In genomic region chr6:30260036-30260504, GRCh38 we compare ENCODE assay signal across 8 cellular contexts. TPM values are rescaled to one million over a fixed set of nuclear protein-coding genes. Genes with fewer than 3 reads are reported as not detected.
DNase-seq lines count a peak whose midpoint lies in the region; ATAC-seq, FAIRE-seq and TF ChIP-seq lines count a peak whose summit lies in the region.

No MANE protein-coding gene starts in this region.

- H3K4me2 ChIP-seq in keratinocyte (ENCODE audit: control insufficient read depth, extremely low read depth, insufficient read depth, low read depth, low read length): peak overlapping the region; percentile 84

- no peak for FAIRE-seq in keratinocyte (lab: Jason Lieb, UNC)

- intact Hi-C loops in ascending aorta (cut with DNase I): no loop called here

- H3K36me3 ChIP-seq in NT2/D1 (ENCODE audit: insufficient read depth, insufficient read length, low read length): peaks cover 3% of the 10 kb centered on the region
- H3K36me3 ChIP-seq in ascending aorta: no peaks in the 10 kb centered on the region
- peaks cover 0 to 1% of the 10 kb centered on the region in 2 experiments for H3K36me3 ChIP-seq in keratinocyte (ENCODE audit: control insufficient read depth in 2 of 2, extremely low read depth in 1 of 2, insufficient read depth in 2 of 2, low read length in 2 of 2)

- peaks cover 3% of the 10 kb centered on the region for H3K9me1 ChIP-seq in keratinocyte (ENCODE audit: control insufficient read depth, extremely low read depth, insufficient read depth, low read length)

- H3K27ac ChIP-seq in ascending aorta (peak overlapping the region; percentile 85), keratinocyte (ENCODE audit: control insufficient read depth, insufficient read depth, low read length) (no peak overlapping the region)

- TF ChIP-seq CTCF in ascending aorta (IDR thresholded peaks at IDR 0.05) (no peak), keratinocyte (optimal IDR thresholded peaks at IDR 0.05 in 1 of 3, IDR thresholded peaks at IDR 0.05 in 1 of 3, conservative IDR thresholded peaks at IDR 0.05 in 1 of 3; ENCODE audit: extremely low read depth in 1 of 3, insufficient read depth in 2 of 3, low read length in 3 of 3) (no peak)

- no peaks in the 10 kb centered on the region for H3K79me2 ChIP-seq in keratinocyte (ENCODE audit: control insufficient read depth, insufficient read depth, low read length)

- H3K27me3 ChIP-seq in NT2/D1 (ENCODE audit: insufficient read depth, insufficient read length): peaks cover 18% of the 10 kb centered on the region
- H3K27me3 ChIP-seq in ascending aorta: no peaks in the 10 kb centered on the region
- peaks cover 19% of the 10 kb centered on the region for H3K27me3 ChIP-seq in keratinocyte (ENCODE audit: control insufficient read depth, extremely low read depth, insufficient read depth, low read length)

- H3K9ac ChIP-seq in NT2/D1 (ENCODE audit: insufficient read length, low read depth) (peak overlapping the region; percentile 74), keratinocyte (ENCODE audit: control insufficient read depth, extremely low read depth, insufficient read depth, low read length) (peak overlapping the region; percentile 13)

- ATAC-seq in GM19438 (IDR thresholded peaks at IDR 0.05; ENCODE audit: low read depth, unreplicated experiment): peak; percentile 24

- H2AFZ ChIP-seq in keratinocyte (ENCODE audit: control insufficient read depth, low read length): peak overlapping the region; percentile 82

- H3K4me1 ChIP-seq in NT2/D1 (ENCODE audit: insufficient read depth, insufficient read length) (no peaks in the 10 kb centered on the region), ascending aorta (peaks cover 0 to 5% of the 10 kb centered on the region in 2 donors), keratinocyte (ENCODE audit: control insufficient read depth, extremely low read depth, insufficient read depth, low read length) (peaks cover 14% of the 10 kb centered on the region)

- no peaks in the 10 kb centered on the region for H4K20me1 ChIP-seq in keratinocyte (ENCODE audit: control insufficient read depth, extremely low read depth, insufficient read depth, low read length)

- no peaks in the 10 kb centered on the region for H3K9me3 ChIP-seq in NT2/D1 (ENCODE audit: insufficient read depth, low read length)
- no peaks in the 10 kb centered on the region for H3K9me3 ChIP-seq in ascending aorta
- no peaks in the 10 kb centered on the region for H3K9me3 ChIP-seq in keratinocyte (ENCODE audit: control insufficient read depth, low read depth, low read length)

- H3K4me3 ChIP-seq in NT2/D1 (ENCODE audit: insufficient read length, low read depth) (peak overlapping the region; percentile 71), ascending aorta (peak overlapping the region; percentile 82 to 84), keratinocyte (ENCODE audit: control insufficient read depth in 2 of 3, extremely low read depth in 1 of 3, insufficient read depth in 2 of 3, low read depth in 1 of 3, low read length in 3 of 3) (peak overlapping the region; percentile 71 to 79 (median 71))

- DNase-seq in NT2/D1 (ENCODE audit: low read depth, low spot score): no peak
- no peak for DNase-seq in ascending aorta (ENCODE audit: low spot score in 2 of 2)
- no peak for DNase-seq in keratinocyte (ENCODE audit: low read depth, low spot score)
- peak; percentile 15 to 16 for DNase-seq in stimulated activated CD4-positive, alpha-beta T cell treated with anti-CD3 and anti-CD28 coated beads, Interleukin-2, amount 100 ng/mL, for 48 hours
- DNase-seq in RPMI8226: no peak
- no peak for DNase-seq in NCI-H2107 treated with DMSO at 0.1 percent for 48 hours (lab: John Stamatoyannopoulos, UW; ENCODE audit: unreplicated experiment)
- no peak for DNase-seq in SHP77 treated with DMSO at 0.1 percent for 48 hours (lab: John Stamatoyannopoulos, UW)

- dilution Hi-C loops in keratinocyte (cut with MboI; ENCODE audit: extremely low pct_ligation_motif_present, low sequenced_read_pairs): no loop called here

RNA-seq across cellular contexts. Expression of gene TRIM26, which starts 46.9 kb away (rescaled TPM):
- 38.6 TPM for total RNA-seq in ascending aorta
- polyA plus RNA-seq in keratinocyte: 34.3 to 37.1 TPM (median 34.7 TPM) in 3 replicates
- polyA plus RNA-seq in keratinocyte (2011; ENCODE audit: low read depth): 14.5 TPM
- polyA plus RNA-seq in keratinocyte (2011; cell fraction: cytosol; rRNA removed): 30.5 and 34.8 TPM in 2 replicates
- polyA plus RNA-seq in keratinocyte (2011; cell fraction: nucleus; rRNA removed): 55.2 and 57.5 TPM in 2 replicates
- 22.1 and 40.9 TPM in 2 replicates for polyA plus RNA-seq in keratinocyte (2012; ENCODE audit: low replicate concordance)
- polyA minus RNA-seq in keratinocyte: 30.9 to 72.0 TPM (median 35.9 TPM) in 3 replicates
- 23.4 TPM for polyA minus RNA-seq in keratinocyte (2011; cell fraction: cytosol; rRNA and poly(A)+ RNA removed)
- 20.9 and 34.4 TPM in 2 replicates for polyA minus RNA-seq in keratinocyte (2011; cell fraction: nucleus; rRNA and poly(A)+ RNA removed)

Comparison
In these comparisons a context has a peak if more than half of its experiments do, and no peak if none do; other contexts are left out.
1. DNase-seq: peak in stimulated activated CD4-positive, alpha-beta T cell treated with anti-CD3 and anti-CD28 coated beads, Interleukin-2, amount 100 ng/mL, for 48 hours (2 of 2); none in NT2/D1 (single experiment), ascending aorta (0 of 2), keratinocyte (single experiment), RPMI8226 (single experiment), NCI-H2107 treated with DMSO at 0.1 percent for 48 hours (single experiment) and SHP77 treated with DMSO at 0.1 percent for 48 hours (single experiment).
2. Peak in every context shown above with its lines, with median percentiles within 50 percentile points of each other: H3K4me3 ChIP-seq.